Comparison of ENCODE assay signal across 12 cellular contexts in the genomic region with DNA sequence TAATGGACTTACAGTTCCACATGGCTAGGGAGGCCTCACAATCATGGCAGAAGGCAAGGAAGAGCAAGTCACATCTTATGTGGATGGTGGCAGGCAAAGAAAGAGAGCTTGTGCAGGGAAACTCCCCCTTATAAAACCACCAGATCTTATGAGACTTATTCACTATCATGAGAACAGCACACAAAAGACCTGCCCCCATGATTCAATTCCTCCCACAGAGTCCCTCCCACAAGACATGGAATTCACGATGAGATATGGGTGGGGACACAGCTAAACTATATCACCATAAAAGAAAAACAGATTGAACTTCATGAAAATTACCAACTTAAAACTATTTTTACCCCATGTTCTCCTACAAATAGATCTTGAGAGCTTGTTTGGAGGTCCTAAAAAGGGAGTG. TPM values are rescaled to one million over a fixed set of nuclear protein-coding genes. Genes with fewer than 3 reads are reported as not detected.
"Had no signal": no experiment of that assay in that cellular context is flagged by ENCODE, and none has a peak within 500 bp of the region (broad histone marks: within the 10 kb centered on the region; RNA-seq: fewer than 3 reads in every experiment).

No MANE protein-coding gene starts in this region.

- H3K9me3 Mint-ChIP-seq: immature natural killer cell had no signal

- H3K27me3 Mint-ChIP-seq: T-helper 17 cell had no signal

- H3K4me3 Mint-ChIP-seq: immature natural killer cell, T-helper 17 cell had no signal

- DNase-seq: esophagus squamous epithelium, foreskin fibroblast, immature natural killer cell, left cardiac atrium, lower lobe of right lung, midbrain, SHP77 treated with DMSO at 0.1 percent for 48 hours, small intestine, T-helper 17 cell, tibial artery had no signal

- H3K27ac Mint-ChIP-seq: immature natural killer cell, T-helper 17 cell had no signal

RNA-seq across cellular contexts. Expression of a gene that starts 19.6 kb away (rescaled TPM):
- total RNA-seq: astrocyte, esophagus squamous epithelium, left cardiac atrium, lower lobe of right lung, right atrium auricular region, T-helper 17 cell had no signal
